Comparison of ENCODE assay signal across 8 cellular contexts in genomic region chr19:49442354-49442753, GRCh38. TPM values are rescaled to one million over a fixed set of nuclear protein-coding genes. Genes with fewer than 3 reads are reported as not detected.
DNase-seq lines count a peak whose midpoint lies in the region; ATAC-seq and TF ChIP-seq lines count a peak whose summit lies in the region.

No MANE protein-coding gene starts in this region.

- H3K4me3 Mint-ChIP-seq in CD8-positive, alpha-beta memory T cell: peak overlapping the region; percentile 77 to 92 (median 84)
- H3K4me3 Mint-ChIP-seq in central memory CD8-positive, alpha-beta T cell: peak overlapping the region; percentile 75
- peak overlapping the region; percentile 85 for H3K4me3 Mint-ChIP-seq in neural progenitor cell

- peak overlapping the region in 5 of 8 donors; percentile 18 to 84 (median 58) for H3K27ac Mint-ChIP-seq in CD8-positive, alpha-beta memory T cell
- H3K27ac Mint-ChIP-seq in central memory CD8-positive, alpha-beta T cell (ENCODE audit: low read depth): peak overlapping the region; percentile 54
- no peak overlapping the region for H3K27ac Mint-ChIP-seq in neural progenitor cell

- H3K27me3 ChIP-seq in CD8-positive, alpha-beta memory T cell (ENCODE audit: insufficient read depth, low read length, poor library complexity, severe bottlenecking): peaks cover 46% of the 10 kb centered on the region
- peaks cover 48% of the 10 kb centered on the region for H3K27me3 ChIP-seq in MG63
- H3K27me3 ChIP-seq in neural progenitor cell: peaks cover 53% of the 10 kb centered on the region

- POLR2A ChIA-PET in CD8-positive, alpha-beta memory T cell (lab: Charles Lee): no interaction called here

- peaks cover 29 to 47% (median 35%) of the 10 kb centered on the region in 3 donors for H3K4me1 Mint-ChIP-seq in CD8-positive, alpha-beta memory T cell
- H3K4me1 Mint-ChIP-seq in central memory CD8-positive, alpha-beta T cell: peaks cover 42% of the 10 kb centered on the region
- H3K4me1 Mint-ChIP-seq in neural progenitor cell: peaks cover 18% of the 10 kb centered on the region

- H3K27ac ChIP-seq in CD8-positive, alpha-beta memory T cell (ENCODE audit: low read depth, low read length): no peak overlapping the region
- H3K27ac ChIP-seq in neural progenitor cell: no peak overlapping the region

- H3K36me3 Mint-ChIP-seq in CD8-positive, alpha-beta memory T cell: peaks cover 0 to 17% (median 4%) of the 10 kb centered on the region in 3 donors
- H3K36me3 Mint-ChIP-seq in central memory CD8-positive, alpha-beta T cell (ENCODE audit: insufficient read depth): peaks cover 11% of the 10 kb centered on the region
- no peaks in the 10 kb centered on the region for H3K36me3 Mint-ChIP-seq in neural progenitor cell

- H2AFZ ChIP-seq in neural progenitor cell (replicated peaks): peak overlapping the region; percentile 31

- CTCF ChIA-PET in CD8-positive, alpha-beta memory T cell (lab: Charles Lee): interaction anchor here (0.8 to 4.8 kb wide), 8 partner anchors 10 to 216 kb away, joined by 3 to 28 read pairs (median 4); partner anchors contain the start of genes ALDH16A1, FLT3LG and GFY

- peaks cover 19% of the 10 kb centered on the region for H3K4me1 ChIP-seq in CD8-positive, alpha-beta memory T cell (ENCODE audit: insufficient read depth, low read length)
- H3K4me1 ChIP-seq in neural progenitor cell: peaks cover 8% of the 10 kb centered on the region

- ATAC-seq in central memory CD8-positive, alpha-beta T cell (replicated peaks; ENCODE audit: extremely low read depth, poor library complexity, severe bottlenecking): no peak

- no peak for DNase-seq in CD8-positive, alpha-beta memory T cell
- DNase-seq in MG63 (peak; percentile 36), neural progenitor cell (ENCODE audit: low spot score) (peak; percentile 67), kidney glomerular epithelial cell (lab: John Stamatoyannopoulos, UW) (no peak), mesenteric fat pad (ENCODE audit: low spot score) (no peak), kidney tubule cell (ENCODE audit: low spot score) (no peak), posterior vena cava (ENCODE audit: low spot score) (no peak)
- DNase-seq in central memory CD8-positive, alpha-beta T cell (ENCODE audit: low spot score in 2 of 2): no peak

- intact Hi-C loops in posterior vena cava (cut with DNase I): loop anchor here in 1 of 2 donors (5.0 kb wide), 2 partner anchors 50 to 215 kb away; no protein-coding TSS in a partner anchor

- H3K9me3 ChIP-seq in CD8-positive, alpha-beta memory T cell (ENCODE audit: low read length): no peaks in the 10 kb centered on the region
- H3K9me3 ChIP-seq in MG63: no peaks in the 10 kb centered on the region
- H3K9me3 ChIP-seq in neural progenitor cell (ENCODE audit: low read depth): no peaks in the 10 kb centered on the region

- no peak overlapping the region for H3K9ac ChIP-seq in neural progenitor cell

- no peaks in the 10 kb centered on the region for H3K79me2 ChIP-seq in neural progenitor cell (ENCODE audit: low read depth)

- H3K27me3 Mint-ChIP-seq in CD8-positive, alpha-beta memory T cell: peaks cover 49 to 50% of the 10 kb centered on the region in 2 donors
- H3K27me3 Mint-ChIP-seq in central memory CD8-positive, alpha-beta T cell: peaks cover 55% of the 10 kb centered on the region
- H3K27me3 Mint-ChIP-seq in neural progenitor cell (ENCODE audit: insufficient read depth, low read depth): peaks cover 54% of the 10 kb centered on the region

- no peaks in the 10 kb centered on the region for H3K9me3 Mint-ChIP-seq in CD8-positive, alpha-beta memory T cell
- H3K9me3 Mint-ChIP-seq in central memory CD8-positive, alpha-beta T cell: no peaks in the 10 kb centered on the region
- H3K9me3 Mint-ChIP-seq in neural progenitor cell: no peaks in the 10 kb centered on the region

- H3K4me2 ChIP-seq in neural progenitor cell: peak overlapping the region; percentile 77

- H3F3A ChIP-seq in neural progenitor cell (ENCODE audit: low read depth): peaks cover 47% of the 10 kb centered on the region

- no peak overlapping the region for H3K4me3 ChIP-seq in CD8-positive, alpha-beta memory T cell (ENCODE audit: low read length)
- H3K4me3 ChIP-seq in MG63 (peak overlapping the region; percentile 65), neural progenitor cell (peak overlapping the region; percentile 43)

- no peak for TF ChIP-seq CTCF in neural progenitor cell (IDR thresholded peaks at IDR 0.05)

- H3K36me3 ChIP-seq in CD8-positive, alpha-beta memory T cell (ENCODE audit: insufficient read depth, low read length): no peaks in the 10 kb centered on the region
- H3K36me3 ChIP-seq in MG63: peaks cover 9% of the 10 kb centered on the region
- H3K36me3 ChIP-seq in neural progenitor cell: no peaks in the 10 kb centered on the region

- peaks cover 6% of the 10 kb centered on the region for H4K20me1 ChIP-seq in neural progenitor cell (ENCODE audit: low read depth)

RNA-seq across cellular contexts. Expression of gene SLC17A7, which starts 1.0 kb away (rescaled TPM):
- total RNA-seq in CD8-positive, alpha-beta memory T cell: under 1 TPM; 0.07 to 0.09 TPM
- polyA plus RNA-seq in CD8-positive, alpha-beta memory T cell: not detected
- not detected in 2 replicates for total RNA-seq in MG63 (2014; rRNA removed; shearing (Covaris generic); ENCODE audit: low replicate concordance)
- total RNA-seq in neural progenitor cell (ENCODE audit: low replicate concordance): 1.4 TPM in 2 replicates
- total RNA-seq in mesenteric fat pad: 2.3 TPM
- total RNA-seq in posterior vena cava: 1 to 10 TPM; 1.5 to 2.8 TPM

RNA-seq across cellular contexts. Expression of gene PIH1D1, which starts 9.3 kb away (rescaled TPM):
- total RNA-seq in CD8-positive, alpha-beta memory T cell: 100 to 1,000 TPM; 132 to 138 TPM
- polyA plus RNA-seq in CD8-positive, alpha-beta memory T cell: 81.8 TPM
- total RNA-seq in MG63 (2014; rRNA removed; shearing (Covaris generic); ENCODE audit: low replicate concordance): 121 and 144 TPM in 2 replicates
- total RNA-seq in neural progenitor cell (ENCODE audit: low replicate concordance) (133 and 168 TPM in 2 replicates), mesenteric fat pad (50.2 TPM), posterior vena cava (10 to 100 TPM; 34.4 to 36.6 TPM)

RNA-seq across cellular contexts. Expression of gene ALDH16A1, which starts 10.7 kb away (rescaled TPM):
- total RNA-seq in CD8-positive, alpha-beta memory T cell: 10 to 100 TPM; 46.7 to 51.8 TPM
- 32.5 TPM for polyA plus RNA-seq in CD8-positive, alpha-beta memory T cell
- 86.4 and 89.0 TPM in 2 replicates for total RNA-seq in MG63 (2014; rRNA removed; shearing (Covaris generic); ENCODE audit: low replicate concordance)
- total RNA-seq in neural progenitor cell (ENCODE audit: low replicate concordance) (14.7 and 77.6 TPM in 2 replicates), mesenteric fat pad (32.1 TPM), posterior vena cava (10 to 100 TPM; 17.3 to 24.2 TPM)

RNA-seq across cellular contexts. Expression of gene GFY, which starts 17.2 kb away (rescaled TPM):
- not detected for total RNA-seq in CD8-positive, alpha-beta memory T cell
- not detected for polyA plus RNA-seq in CD8-positive, alpha-beta memory T cell
- total RNA-seq in MG63 (2014; rRNA removed; shearing (Covaris generic); ENCODE audit: low replicate concordance): not detected in 2 replicates
- total RNA-seq in neural progenitor cell (ENCODE audit: low replicate concordance): 0.09 TPM in 1 of 2 replicates, not detected in the other
- not detected for total RNA-seq in mesenteric fat pad
- not detected for total RNA-seq in posterior vena cava

RNA-seq across cellular contexts. Expression of gene PTH2, which starts 19.1 kb away (rescaled TPM):
- not detected for total RNA-seq in CD8-positive, alpha-beta memory T cell
- polyA plus RNA-seq in CD8-positive, alpha-beta memory T cell: not detected
- total RNA-seq in MG63 (2014; rRNA removed; shearing (Covaris generic); ENCODE audit: low replicate concordance): not detected in 2 replicates
- not detected in 2 replicates for total RNA-seq in neural progenitor cell (ENCODE audit: low replicate concordance)
- not detected for total RNA-seq in mesenteric fat pad
- total RNA-seq in posterior vena cava: not detected

Comparison
In these comparisons a context has a peak if more than half of its experiments do, and no peak if none do; other contexts are left out.
1. DNase-seq: peak in MG63 (single experiment) and neural progenitor cell (single experiment); none in CD8-positive, alpha-beta memory T cell (0 of 5), central memory CD8-positive, alpha-beta T cell (0 of 2), kidney glomerular epithelial cell (single experiment), mesenteric fat pad (single experiment), kidney tubule cell (single experiment) and posterior vena cava (single experiment).
2. Peak in every context shown above with its lines, with median percentiles within 50 percentile points of each other: H3K4me3 Mint-ChIP-seq.